In the genomic region with DNA sequence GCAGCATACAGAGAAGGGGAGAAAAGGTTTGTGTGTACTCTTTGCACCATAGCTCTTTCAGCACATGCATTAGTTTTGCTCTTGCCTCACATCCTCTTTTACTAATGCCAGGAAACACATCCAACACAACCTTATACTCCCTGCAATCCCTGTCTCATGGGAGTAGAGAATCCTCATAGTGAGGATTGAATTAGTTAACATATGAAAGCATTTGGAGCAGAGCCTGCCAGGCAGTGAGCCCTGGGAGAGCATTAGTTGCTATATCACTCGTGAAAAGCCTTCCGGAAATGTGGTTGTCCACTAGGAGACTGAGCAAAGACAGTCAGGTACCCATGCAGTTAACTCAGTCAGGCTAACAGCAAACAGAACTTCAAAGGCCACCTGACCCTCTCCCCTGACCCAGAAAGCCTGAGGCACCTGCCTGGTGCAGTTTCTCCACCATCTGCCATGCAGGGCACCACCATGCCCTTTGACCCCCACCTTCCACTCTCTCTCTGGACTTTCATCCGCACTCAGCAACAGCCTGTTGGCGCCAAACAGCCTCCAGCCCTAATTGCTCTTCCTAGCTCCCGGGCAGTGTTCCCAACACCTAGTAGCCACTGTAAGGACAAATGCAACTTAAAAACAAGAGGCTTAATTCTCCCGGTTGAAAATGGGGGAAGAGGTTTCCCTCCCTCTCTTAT, we compare ENCODE assay signal across 1 cellular context.
TF ChIP-seq lines count a peak whose summit lies in the region.

No MANE protein-coding gene starts in this region.

TF ChIP-seq in HepG2, 621 proteins besides CTCF, POLR2A, EP300 and RAD21 (continued from another document and continues in another):
- TF ChIP-seq ZNF567 (CRISPR knock-in tag; IDR thresholded peaks at IDR 0.05; ENCODE audit: borderline replicate concordance) (0 out of 2 replicates have a peak, but pooled peaks have one; percentile 67), SRF (IDR thresholded peaks at IDR 0.05; ENCODE audit: low read depth, low read length) (0 out of 2 replicates have a peak, but pooled peaks have one; percentile 22), THAP11 (CRISPR knock-in tag; IDR thresholded peaks at IDR 0.05) (peak; percentile 66; the same call in 1 of the 2 replicates), HOXA5 (CRISPR knock-in tag; IDR thresholded peaks at IDR 0.05) (peak; percentile 74; the same call in 1 of the 2 replicates), NCOA2 (CRISPR knock-in tag; IDR thresholded peaks at IDR 0.05) (peak; percentile 96), CHD2 (IDR thresholded peaks at IDR 0.05; ENCODE audit: low read depth, low read length) (no peak), ZUFSP (CRISPR knock-in tag; IDR thresholded peaks at IDR 0.05; ENCODE audit: borderline replicate concordance) (no peak), RFX5 (IDR thresholded peaks at IDR 0.05; ENCODE audit: low read depth, low read length) (no peak; the same call in 1 of the 2 replicates), ATF7-NPFF (CRISPR knock-in tag; IDR thresholded peaks at IDR 0.05; ENCODE audit: low read depth) (no peak), HOXD1 (CRISPR knock-in tag; IDR thresholded peaks at IDR 0.05) (peak; percentile 75), CENPX (CRISPR knock-in tag; IDR thresholded peaks at IDR 0.05) (no peak), GMEB1 (CRISPR knock-in tag; IDR thresholded peaks at IDR 0.05; ENCODE audit: borderline replicate concordance) (peak; percentile 48; the same call in 1 of the 2 replicates), ZC3H4 (CRISPR knock-in tag; IDR thresholded peaks at IDR 0.05; ENCODE audit: borderline replicate concordance) (no peak), ZNF101 (CRISPR knock-in tag; IDR thresholded peaks at IDR 0.05; ENCODE audit: borderline replicate concordance, low read depth) (no peak), ZNF781 (CRISPR knock-in tag; IDR thresholded peaks at IDR 0.05; ENCODE audit: borderline replicate concordance, not compliant biosample characterization) (peak; percentile 48), RFXANK (CRISPR knock-in tag; IDR thresholded peaks at IDR 0.05) (no peak), SAP130 (CRISPR knock-in tag; IDR thresholded peaks at IDR 0.05; ENCODE audit: low read depth) (peak; percentile 95), JDP2 (CRISPR knock-in tag; IDR thresholded peaks at IDR 0.05; ENCODE audit: borderline replicate concordance) (no peak; the same call in 1 of the 2 replicates), MEIS2 (CRISPR knock-in tag; IDR thresholded peaks at IDR 0.05) (peak; percentile 90), ARNT (IDR thresholded peaks at IDR 0.05) (no peak), ZNF746 (CRISPR knock-in tag; IDR thresholded peaks at IDR 0.05) (peak; percentile 82; the same call in 1 of the 2 replicates), ZNF737 (CRISPR knock-in tag; IDR thresholded peaks at IDR 0.05; ENCODE audit: borderline replicate concordance) (no peak), TCF12 (IDR thresholded peaks at IDR 0.05) (no peak), TCF12 (CRISPR knock-in tag; IDR thresholded peaks at IDR 0.05) (peak; percentile 97), KDM6A (CRISPR knock-in tag; IDR thresholded peaks at IDR 0.05; ENCODE audit: low read depth) (peak; percentile 92), ZNF205 (CRISPR knock-in tag; IDR thresholded peaks at IDR 0.05) (no peak; the same call in none of the 2 replicates), ZNF317 (CRISPR knock-in tag; IDR thresholded peaks at IDR 0.05) (peak; percentile 36; the same call in 1 of the 2 replicates), ZNF318 (CRISPR knock-in tag; IDR thresholded peaks at IDR 0.05) (peak; percentile 95; the same call in 1 of the 2 replicates), ATF7 (IDR thresholded peaks at IDR 0.05) (no peak), ATF7 (CRISPR knock-in tag; IDR thresholded peaks at IDR 0.05) (peak; percentile 66; the same call in 1 of the 2 replicates), NRL (CRISPR knock-in tag; IDR thresholded peaks at IDR 0.05; ENCODE audit: borderline replicate concordance) (no peak), ZNF362 (CRISPR knock-in tag; IDR thresholded peaks at IDR 0.05; ENCODE audit: borderline replicate concordance) (peak; percentile 58; the same call in 1 of the 2 replicates), ZSCAN22 (CRISPR knock-in tag; IDR thresholded peaks at IDR 0.05) (0 out of 2 replicates have a peak, but pooled peaks have one; percentile 45), ZNF256 (CRISPR knock-in tag; conservative IDR thresholded peaks at IDR 0.05) (no peak), IKZF4 (CRISPR knock-in tag; IDR thresholded peaks at IDR 0.05; ENCODE audit: borderline replicate concordance, low read depth, not compliant biosample characterization) (no peak)
- TF ChIP-seq, protein P1, sequence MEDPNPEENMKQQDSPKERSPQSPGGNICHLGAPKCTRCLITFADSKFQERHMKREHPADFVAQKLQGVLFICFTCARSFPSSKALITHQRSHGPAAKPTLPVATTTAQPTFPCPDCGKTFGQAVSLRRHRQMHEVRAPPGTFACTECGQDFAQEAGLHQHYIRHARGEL (CRISPR knock-in tag; IDR thresholded peaks at IDR 0.05), result no peak
- TF ChIP-seq, protein P2, sequence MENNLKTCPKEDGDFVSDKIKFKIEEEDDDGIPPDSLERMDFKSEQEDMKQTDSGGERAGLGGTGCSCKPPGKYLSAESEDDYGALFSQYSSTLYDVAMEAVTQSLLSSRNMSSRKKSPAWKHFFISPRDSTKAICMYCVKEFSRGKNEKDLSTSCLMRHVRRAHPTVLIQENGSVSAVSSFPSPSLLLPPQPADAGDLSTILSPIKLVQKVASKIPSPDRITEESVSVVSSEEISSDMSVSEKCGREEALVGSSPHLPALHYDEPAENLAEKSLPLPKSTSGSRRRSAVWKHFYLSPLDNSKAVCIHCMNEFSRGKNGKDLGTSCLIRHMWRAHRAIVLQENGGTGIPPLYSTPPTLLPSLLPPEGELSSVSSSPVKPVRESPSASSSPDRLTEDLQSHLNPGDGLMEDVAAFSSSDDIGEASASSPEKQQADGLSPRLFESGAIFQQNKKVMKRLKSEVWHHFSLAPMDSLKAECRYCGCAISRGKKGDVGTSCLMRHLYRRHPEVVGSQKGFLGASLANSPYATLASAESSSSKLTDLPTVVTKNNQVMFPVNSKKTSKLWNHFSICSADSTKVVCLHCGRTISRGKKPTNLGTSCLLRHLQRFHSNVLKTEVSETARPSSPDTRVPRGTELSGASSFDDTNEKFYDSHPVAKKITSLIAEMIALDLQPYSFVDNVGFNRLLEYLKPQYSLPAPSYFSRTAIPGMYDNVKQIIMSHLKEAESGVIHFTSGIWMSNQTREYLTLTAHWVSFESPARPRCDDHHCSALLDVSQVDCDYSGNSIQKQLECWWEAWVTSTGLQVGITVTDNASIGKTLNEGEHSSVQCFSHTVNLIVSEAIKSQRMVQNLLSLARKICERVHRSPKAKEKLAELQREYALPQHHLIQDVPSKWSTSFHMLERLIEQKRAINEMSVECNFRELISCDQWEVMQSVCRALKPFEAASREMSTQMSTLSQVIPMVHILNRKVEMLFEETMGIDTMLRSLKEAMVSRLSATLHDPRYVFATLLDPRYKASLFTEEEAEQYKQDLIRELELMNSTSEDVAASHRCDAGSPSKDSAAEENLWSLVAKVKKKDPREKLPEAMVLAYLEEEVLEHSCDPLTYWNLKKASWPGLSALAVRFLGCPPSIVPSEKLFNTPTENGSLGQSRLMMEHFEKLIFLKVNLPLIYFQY (CRISPR knock-in tag; IDR thresholded peaks at IDR 0.05; ENCODE audit: borderline replicate concordance), result peak; percentile 91
- TF ChIP-seq, protein P3, sequence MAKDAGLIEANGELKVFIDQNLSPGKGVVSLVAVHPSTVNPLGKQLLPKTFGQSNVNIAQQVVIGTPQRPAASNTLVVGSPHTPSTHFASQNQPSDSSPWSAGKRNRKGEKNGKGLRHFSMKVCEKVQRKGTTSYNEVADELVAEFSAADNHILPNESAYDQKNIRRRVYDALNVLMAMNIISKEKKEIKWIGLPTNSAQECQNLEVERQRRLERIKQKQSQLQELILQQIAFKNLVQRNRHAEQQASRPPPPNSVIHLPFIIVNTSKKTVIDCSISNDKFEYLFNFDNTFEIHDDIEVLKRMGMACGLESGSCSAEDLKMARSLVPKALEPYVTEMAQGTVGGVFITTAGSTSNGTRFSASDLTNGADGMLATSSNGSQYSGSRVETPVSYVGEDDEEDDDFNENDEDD (CRISPR knock-in tag; IDR thresholded peaks at IDR 0.05; ENCODE audit: borderline replicate concordance), result peak; percentile 96
